Comparison of ENCODE assay signal across 4 cellular contexts in genomic region chr19:3287814-3288213, GRCh38.
A peak's percentile ranks its signal among the peaks of the same experiment; 100 is the strongest.
TF ChIP-seq lines count a peak whose summit lies in the region.

No MANE protein-coding gene starts in this region.

TF ChIP-seq in SK-N-SH, 30 proteins besides CTCF, POLR2A, EP300 and RAD21 (continues in another document):
- TF ChIP-seq NFIC (IDR thresholded peaks at IDR 0.05; ENCODE audit: borderline replicate concordance): no peak
- TF ChIP-seq FOSL2 (IDR thresholded peaks at IDR 0.05; ENCODE audit: borderline replicate concordance, low read depth): no peak
- TF ChIP-seq TEAD4 (IDR thresholded peaks at IDR 0.05; ENCODE audit: borderline replicate concordance, insufficient read depth): no peak
- TF ChIP-seq NRF1 (IDR thresholded peaks at IDR 0.05; ENCODE audit: low read depth, low read length): no peak
- TF ChIP-seq, protein P1, sequence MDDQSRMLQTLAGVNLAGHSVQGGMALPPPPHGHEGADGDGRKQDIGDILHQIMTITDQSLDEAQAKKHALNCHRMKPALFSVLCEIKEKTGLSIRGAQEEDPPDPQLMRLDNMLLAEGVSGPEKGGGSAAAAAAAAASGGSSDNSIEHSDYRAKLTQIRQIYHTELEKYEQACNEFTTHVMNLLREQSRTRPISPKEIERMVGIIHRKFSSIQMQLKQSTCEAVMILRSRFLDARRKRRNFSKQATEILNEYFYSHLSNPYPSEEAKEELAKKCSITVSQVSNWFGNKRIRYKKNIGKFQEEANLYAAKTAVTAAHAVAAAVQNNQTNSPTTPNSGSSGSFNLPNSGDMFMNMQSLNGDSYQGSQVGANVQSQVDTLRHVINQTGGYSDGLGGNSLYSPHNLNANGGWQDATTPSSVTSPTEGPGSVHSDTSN (IDR thresholded peaks at IDR 0.05): no peak
- TF ChIP-seq POLR2AphosphoS5 (IDR thresholded peaks at IDR 0.05; ENCODE audit: low read depth, low read length): no peak
- TF ChIP-seq, protein P2, sequence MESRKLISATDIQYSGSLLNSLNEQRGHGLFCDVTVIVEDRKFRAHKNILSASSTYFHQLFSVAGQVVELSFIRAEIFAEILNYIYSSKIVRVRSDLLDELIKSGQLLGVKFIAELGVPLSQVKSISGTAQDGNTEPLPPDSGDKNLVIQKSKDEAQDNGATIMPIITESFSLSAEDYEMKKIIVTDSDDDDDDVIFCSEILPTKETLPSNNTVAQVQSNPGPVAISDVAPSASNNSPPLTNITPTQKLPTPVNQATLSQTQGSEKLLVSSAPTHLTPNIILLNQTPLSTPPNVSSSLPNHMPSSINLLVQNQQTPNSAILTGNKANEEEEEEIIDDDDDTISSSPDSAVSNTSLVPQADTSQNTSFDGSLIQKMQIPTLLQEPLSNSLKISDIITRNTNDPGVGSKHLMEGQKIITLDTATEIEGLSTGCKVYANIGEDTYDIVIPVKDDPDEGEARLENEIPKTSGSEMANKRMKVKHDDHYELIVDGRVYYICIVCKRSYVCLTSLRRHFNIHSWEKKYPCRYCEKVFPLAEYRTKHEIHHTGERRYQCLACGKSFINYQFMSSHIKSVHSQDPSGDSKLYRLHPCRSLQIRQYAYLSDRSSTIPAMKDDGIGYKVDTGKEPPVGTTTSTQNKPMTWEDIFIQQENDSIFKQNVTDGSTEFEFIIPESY (IDR thresholded peaks at IDR 0.05; ENCODE audit: borderline replicate concordance, low read depth): no peak
- TF ChIP-seq TCF12 (IDR thresholded peaks at IDR 0.05): no peak
- no peak for TF ChIP-seq MAX (IDR thresholded peaks at IDR 0.05; ENCODE audit: low read depth)
- no peak for TF ChIP-seq GABPA (IDR thresholded peaks at IDR 0.05; ENCODE audit: low read depth)
- TF ChIP-seq GATA2 (CRISPR knock-in tag; IDR thresholded peaks at IDR 0.05): no peak

TF ChIP-seq in SK-N-SH treated with all-trans-retinoic acid at 6 μM for 48 hours, 23 proteins besides CTCF, POLR2A, EP300 and RAD21 (continues in another document):
- TF ChIP-seq, protein P3, sequence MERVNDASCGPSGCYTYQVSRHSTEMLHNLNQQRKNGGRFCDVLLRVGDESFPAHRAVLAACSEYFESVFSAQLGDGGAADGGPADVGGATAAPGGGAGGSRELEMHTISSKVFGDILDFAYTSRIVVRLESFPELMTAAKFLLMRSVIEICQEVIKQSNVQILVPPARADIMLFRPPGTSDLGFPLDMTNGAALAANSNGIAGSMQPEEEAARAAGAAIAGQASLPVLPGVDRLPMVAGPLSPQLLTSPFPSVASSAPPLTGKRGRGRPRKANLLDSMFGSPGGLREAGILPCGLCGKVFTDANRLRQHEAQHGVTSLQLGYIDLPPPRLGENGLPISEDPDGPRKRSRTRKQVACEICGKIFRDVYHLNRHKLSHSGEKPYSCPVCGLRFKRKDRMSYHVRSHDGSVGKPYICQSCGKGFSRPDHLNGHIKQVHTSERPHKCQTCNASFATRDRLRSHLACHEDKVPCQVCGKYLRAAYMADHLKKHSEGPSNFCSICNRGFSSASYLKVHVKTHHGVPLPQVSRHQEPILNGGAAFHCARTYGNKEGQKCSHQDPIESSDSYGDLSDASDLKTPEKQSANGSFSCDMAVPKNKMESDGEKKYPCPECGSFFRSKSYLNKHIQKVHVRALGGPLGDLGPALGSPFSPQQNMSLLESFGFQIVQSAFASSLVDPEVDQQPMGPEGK (CRISPR knock-in tag; IDR thresholded peaks at IDR 0.05; ENCODE audit: borderline replicate concordance): no peak
- TF ChIP-seq, protein P4, sequence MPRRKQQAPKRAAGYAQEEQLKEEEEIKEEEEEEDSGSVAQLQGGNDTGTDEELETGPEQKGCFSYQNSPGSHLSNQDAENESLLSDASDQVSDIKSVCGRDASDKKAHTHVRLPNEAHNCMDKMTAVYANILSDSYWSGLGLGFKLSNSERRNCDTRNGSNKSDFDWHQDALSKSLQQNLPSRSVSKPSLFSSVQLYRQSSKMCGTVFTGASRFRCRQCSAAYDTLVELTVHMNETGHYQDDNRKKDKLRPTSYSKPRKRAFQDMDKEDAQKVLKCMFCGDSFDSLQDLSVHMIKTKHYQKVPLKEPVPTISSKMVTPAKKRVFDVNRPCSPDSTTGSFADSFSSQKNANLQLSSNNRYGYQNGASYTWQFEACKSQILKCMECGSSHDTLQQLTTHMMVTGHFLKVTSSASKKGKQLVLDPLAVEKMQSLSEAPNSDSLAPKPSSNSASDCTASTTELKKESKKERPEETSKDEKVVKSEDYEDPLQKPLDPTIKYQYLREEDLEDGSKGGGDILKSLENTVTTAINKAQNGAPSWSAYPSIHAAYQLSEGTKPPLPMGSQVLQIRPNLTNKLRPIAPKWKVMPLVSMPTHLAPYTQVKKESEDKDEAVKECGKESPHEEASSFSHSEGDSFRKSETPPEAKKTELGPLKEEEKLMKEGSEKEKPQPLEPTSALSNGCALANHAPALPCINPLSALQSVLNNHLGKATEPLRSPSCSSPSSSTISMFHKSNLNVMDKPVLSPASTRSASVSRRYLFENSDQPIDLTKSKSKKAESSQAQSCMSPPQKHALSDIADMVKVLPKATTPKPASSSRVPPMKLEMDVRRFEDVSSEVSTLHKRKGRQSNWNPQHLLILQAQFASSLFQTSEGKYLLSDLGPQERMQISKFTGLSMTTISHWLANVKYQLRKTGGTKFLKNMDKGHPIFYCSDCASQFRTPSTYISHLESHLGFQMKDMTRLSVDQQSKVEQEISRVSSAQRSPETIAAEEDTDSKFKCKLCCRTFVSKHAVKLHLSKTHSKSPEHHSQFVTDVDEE (CRISPR knock-in tag; IDR thresholded peaks at IDR 0.05): no peak
- no peak for TF ChIP-seq TOX (CRISPR knock-in tag; IDR thresholded peaks at IDR 0.05; ENCODE audit: borderline replicate concordance)
- TF ChIP-seq CSRNP3 (CRISPR knock-in tag; IDR thresholded peaks at IDR 0.05): no peak
- no peak for TF ChIP-seq CSDC2 (CRISPR knock-in tag; IDR thresholded peaks at IDR 0.05)
- no peak for TF ChIP-seq RARB (CRISPR knock-in tag; IDR thresholded peaks at IDR 0.05)

TF ChIP-seq in Ishikawa, 13 proteins besides CTCF, POLR2A, EP300 and RAD21 (continued from another document):
- 0 out of 2 replicates have a peak, but pooled peaks have one; percentile 33 for TF ChIP-seq MAX (IDR thresholded peaks at IDR 0.05)
TF ChIP-seq in Ishikawa: peak in this region for 1.

TF ChIP-seq in K562, 482 proteins besides CTCF, POLR2A, EP300 and RAD21 (continued from another document and continues in another):
- TF ChIP-seq TRIM24 (IDR thresholded peaks at IDR 0.05): no peak
- TF ChIP-seq CBFA2T3 (IDR thresholded peaks at IDR 0.05): peak; percentile 51
- TF ChIP-seq TAF1 (IDR thresholded peaks at IDR 0.05; ENCODE audit: control insufficient read depth, extremely low read depth, insufficient read depth, low read length, severe bottlenecking): no peak
- TF ChIP-seq, protein P5, sequence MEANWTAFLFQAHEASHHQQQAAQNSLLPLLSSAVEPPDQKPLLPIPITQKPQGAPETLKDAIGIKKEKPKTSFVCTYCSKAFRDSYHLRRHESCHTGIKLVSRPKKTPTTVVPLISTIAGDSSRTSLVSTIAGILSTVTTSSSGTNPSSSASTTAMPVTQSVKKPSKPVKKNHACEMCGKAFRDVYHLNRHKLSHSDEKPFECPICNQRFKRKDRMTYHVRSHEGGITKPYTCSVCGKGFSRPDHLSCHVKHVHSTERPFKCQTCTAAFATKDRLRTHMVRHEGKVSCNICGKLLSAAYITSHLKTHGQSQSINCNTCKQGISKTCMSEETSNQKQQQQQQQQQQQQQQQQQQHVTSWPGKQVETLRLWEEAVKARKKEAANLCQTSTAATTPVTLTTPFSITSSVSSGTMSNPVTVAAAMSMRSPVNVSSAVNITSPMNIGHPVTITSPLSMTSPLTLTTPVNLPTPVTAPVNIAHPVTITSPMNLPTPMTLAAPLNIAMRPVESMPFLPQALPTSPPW (CRISPR knock-in tag; IDR thresholded peaks at IDR 0.05): peak; percentile 48
- TF ChIP-seq NR2C1 (IDR thresholded peaks at IDR 0.05): peak; percentile 68
- peak; percentile 69 for TF ChIP-seq NR2C1 (tag; IDR thresholded peaks at IDR 0.05)
- peak; percentile 94 for TF ChIP-seq MGA (IDR thresholded peaks at IDR 0.05)
- no peak for TF ChIP-seq PCBP2 (IDR thresholded peaks at IDR 0.05; ENCODE audit: low read depth, low read length, poor library complexity, severe bottlenecking)
- TF ChIP-seq NR2C2 (CRISPR knock-in tag; IDR thresholded peaks at IDR 0.05): no peak
- peak; percentile 41; the same call in 1 of the 2 replicates for TF ChIP-seq NR2C2 (tag; IDR thresholded peaks at IDR 0.05)
- TF ChIP-seq POLR2B (IDR thresholded peaks at IDR 0.05; ENCODE audit: low read depth, partially characterized antibody): no peak
- TF ChIP-seq MEF2D (tag; conservative IDR thresholded peaks at IDR 0.05; ENCODE audit: low read depth): no peak
- peak; percentile 82 for TF ChIP-seq BHLHE40 (IDR thresholded peaks at IDR 0.05; ENCODE audit: low read length)
- no peak for TF ChIP-seq XRCC4 (IDR thresholded peaks at IDR 0.05; ENCODE audit: extremely low read depth, insufficient read depth, insufficient read length)
- no peak for TF ChIP-seq MIER1 (IDR thresholded peaks at IDR 0.05; ENCODE audit: low read depth)
- TF ChIP-seq HDAC2 (IDR thresholded peaks at IDR 0.05): 0 out of 2 replicates have a peak, but pooled peaks have one; percentile 44
- 0 out of 2 replicates have a peak, but pooled peaks have one; percentile 9 for TF ChIP-seq CBFA2T2 (conservative IDR thresholded peaks at IDR 0.05)
- TF ChIP-seq ZNF449 (CRISPR knock-in tag; IDR thresholded peaks at IDR 0.05): 0 out of 2 replicates have a peak, but pooled peaks have one; percentile 13
- no peak for TF ChIP-seq SNRNP70 (optimal IDR thresholded peaks at IDR 0.05; ENCODE audit: low read depth, low read length)
